ENCODE assay signal across 8 cellular contexts in the genomic region with DNA sequence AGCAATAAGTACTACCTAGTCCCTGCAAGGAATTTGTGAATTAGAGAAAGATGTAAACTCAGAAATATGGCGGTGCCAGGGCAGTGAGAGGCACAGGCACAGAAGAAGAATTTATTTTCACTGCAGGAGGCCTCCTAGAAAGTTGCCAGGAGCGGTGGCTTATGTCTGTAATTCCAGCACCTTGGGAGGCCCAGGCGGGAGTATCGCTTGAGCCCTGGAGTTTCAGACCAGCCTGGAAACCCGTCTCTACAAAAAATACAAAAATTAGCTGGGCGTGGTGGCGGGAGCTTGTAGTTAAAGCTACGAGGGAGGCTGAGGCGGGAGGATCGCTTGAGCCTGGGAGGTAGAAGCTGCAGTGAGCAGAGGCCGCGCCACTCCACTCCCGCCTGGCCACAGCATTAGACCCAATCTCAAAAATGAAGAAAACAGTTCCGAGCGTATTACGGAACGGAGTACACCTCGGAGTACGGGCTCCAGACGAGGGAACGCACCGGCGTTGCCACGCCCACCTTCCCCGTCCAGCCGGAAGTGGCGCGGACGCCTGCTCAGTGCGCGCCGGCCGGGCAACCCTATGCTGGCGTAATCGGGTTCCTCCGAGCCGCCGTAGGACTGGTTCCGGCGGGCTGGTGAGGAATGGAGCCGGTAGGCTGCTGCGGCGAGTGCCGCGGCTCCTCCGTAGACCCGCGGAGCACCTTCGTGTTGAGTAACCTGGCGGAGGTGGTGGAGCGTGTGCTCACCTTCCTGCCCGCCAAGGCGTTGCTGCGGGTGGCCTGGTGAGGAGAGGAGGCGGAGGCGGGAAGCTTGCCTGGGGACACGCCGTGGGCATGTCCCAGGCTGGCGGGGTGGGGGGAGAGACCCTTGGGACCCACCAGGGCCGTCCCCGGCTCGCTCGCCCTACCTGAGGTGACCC. TPM values are rescaled to one million over a fixed set of nuclear protein-coding genes. Genes with fewer than 3 reads are reported as not detected.
A peak's percentile ranks its signal among the peaks of the same experiment; 100 is the strongest.
DNase-seq lines count a peak whose midpoint lies in the region; ATAC-seq and TF ChIP-seq lines count a peak whose summit lies in the region.

Gene FBXO22 (plus strand): TSS at position 548 of the 910 bp plus-strand sequence. CDS start 86 bp downstream, at position 634.

- H3K36me3 Mint-ChIP-seq in CD4-positive, CD25-positive, alpha-beta regulatory T cell: peaks cover 3% of the 10 kb centered on the region
- peaks cover 34% of the 10 kb centered on the region for H3K36me3 Mint-ChIP-seq in activated CD8-positive, alpha-beta T cell treated with anti-CD3 and anti-CD28 coated beads, Interleukin-2, amount 10 ng/mL, durations not matched to agents 7 days and 5 days (ENCODE audit: low read depth)

- POLR2A ChIA-PET in activated CD8-positive, alpha-beta T cell treated with anti-CD3 and anti-CD28 coated beads, Interleukin-2, amount 10 ng/mL, durations not matched to agents 7 days and 5 days (lab: Charles Lee): interaction anchor here (0.5 to 1.4 kb wide), 9 partner anchors 13 to 1187 kb away, joined by 3 to 6 read pairs (median 3); partner anchors contain the start of gene UBE2Q2

- CTCF ChIA-PET in activated CD8-positive, alpha-beta T cell treated with anti-CD3 and anti-CD28 coated beads, Interleukin-2, amount 10 ng/mL, durations not matched to agents 7 days and 5 days (lab: Charles Lee): interaction anchor here (0.8 to 0.9 kb wide), 2 partner anchors 18 to 60 kb away, joined by 3 read pairs; partner anchors contain the start of gene UBE2Q2

- H3K4me1 Mint-ChIP-seq in CD4-positive, CD25-positive, alpha-beta regulatory T cell: peaks cover 20 to 50% (median 29%) of the 10 kb centered on the region in 4 donors
- H3K4me1 Mint-ChIP-seq in activated CD8-positive, alpha-beta T cell treated with anti-CD3 and anti-CD28 coated beads, Interleukin-2, amount 10 ng/mL, durations not matched to agents 7 days and 5 days (ENCODE audit: low read depth): peaks cover 45% of the 10 kb centered on the region

- H3K36me3 ChIP-seq in CD4-positive, CD25-positive, alpha-beta regulatory T cell (ENCODE audit: control insufficient read depth, insufficient read depth, low read length): peaks cover 11% of the 10 kb centered on the region
- H3K36me3 ChIP-seq in ectodermal cell (ENCODE audit: control insufficient read depth, insufficient read depth, low read length): peaks cover 6% of the 10 kb centered on the region
- H3K36me3 ChIP-seq in lower lobe of right lung: peaks cover 23% of the 10 kb centered on the region

- H3K9me3 Mint-ChIP-seq in CD4-positive, CD25-positive, alpha-beta regulatory T cell: no peaks in the 10 kb centered on the region
- no peaks in the 10 kb centered on the region for H3K9me3 Mint-ChIP-seq in activated CD8-positive, alpha-beta T cell treated with anti-CD3 and anti-CD28 coated beads, Interleukin-2, amount 10 ng/mL, durations not matched to agents 7 days and 5 days (ENCODE audit: insufficient read depth)

- DNase-seq in CD4-positive, CD25-positive, alpha-beta regulatory T cell: peak; percentile 78 to 95 (median 88)
- peak; percentile 96 for DNase-seq in NCI-H82 (lab: John Stamatoyannopoulos, UW)
- peak; percentile 93 for DNase-seq in activated CD8-positive, alpha-beta T cell treated with anti-CD3 and anti-CD28 coated beads, Interleukin-2, amount 10 ng/mL, durations not matched to agents 7 days and 5 days
- DNase-seq in lower lobe of right lung: peak; percentile 96
- peak; percentile 71 to 87 (median 75) for DNase-seq in stimulated activated CD4-positive, alpha-beta T cell treated with anti-CD3 and anti-CD28 coated beads, TNF-alpha, amount 100 ng/mL, for 1 hour (ENCODE audit: low read depth in 3 of 3, low spot score in 1 of 3)

- no peaks in the 10 kb centered on the region for H3K9me3 ChIP-seq in CD4-positive, CD25-positive, alpha-beta regulatory T cell (ENCODE audit: control insufficient read depth in 2 of 2, low read length in 2 of 2)
- H3K9me3 ChIP-seq in ectodermal cell (ENCODE audit: control insufficient read depth, low read length) (no peaks in the 10 kb centered on the region), lower lobe of right lung (no peaks in the 10 kb centered on the region)

- no peaks in the 10 kb centered on the region for H3K27me3 ChIP-seq in CD4-positive, CD25-positive, alpha-beta regulatory T cell (ENCODE audit: control insufficient read depth, insufficient read depth, low read length)
- H3K27me3 ChIP-seq in ectodermal cell (ENCODE audit: control insufficient read depth, insufficient read depth, low read length, poor library complexity, severe bottlenecking) (no peaks in the 10 kb centered on the region), lower lobe of right lung (ENCODE audit: low read depth) (no peaks in the 10 kb centered on the region)

- peak; percentile 97 to 98 for ATAC-seq in CD4-positive, CD25-positive, alpha-beta regulatory T cell (ENCODE audit: low read depth in 2 of 2)
- ATAC-seq in GM19397 (IDR thresholded peaks at IDR 0.05; ENCODE audit: unreplicated experiment): peak; percentile 94
- ATAC-seq in HG03565 (IDR thresholded peaks at IDR 0.05; ENCODE audit: unreplicated experiment): peak; percentile 89
- ATAC-seq in activated CD8-positive, alpha-beta T cell treated with anti-CD3 and anti-CD28 coated beads, Interleukin-2, amount 10 ng/mL, durations not matched to agents 7 days and 5 days: peak; percentile 94
- peak; percentile 100 for ATAC-seq in lower lobe of right lung

- H3K27ac ChIP-seq in CD4-positive, CD25-positive, alpha-beta regulatory T cell (ENCODE audit: insufficient read depth, low read length, poor library complexity, severe bottlenecking): peak within 1 kb of the TSS; percentile 73
- H3K27ac ChIP-seq in ectodermal cell (ENCODE audit: insufficient read depth, low read depth, low read length, poor library complexity, severe bottlenecking) (peak within 1 kb of the TSS; percentile 94), lower lobe of right lung (peak within 1 kb of the TSS; percentile 83)

- peak within 1 kb of the TSS; percentile 91 to 99 (median 95) for H3K27ac Mint-ChIP-seq in CD4-positive, CD25-positive, alpha-beta regulatory T cell
- peak within 1 kb of the TSS; percentile 98 for H3K27ac Mint-ChIP-seq in activated CD8-positive, alpha-beta T cell treated with anti-CD3 and anti-CD28 coated beads, Interleukin-2, amount 10 ng/mL, durations not matched to agents 7 days and 5 days

- TF ChIP-seq CTCF in lower lobe of right lung (IDR thresholded peaks at IDR 0.05): no peak

- intact Hi-C loops in lower lobe of right lung (cut with DNase I): no loop called here

- WGBS in ectodermal cell, 2 experiments: 3% methylated on average over 63 of the region's 63 CpGs

- H3K4me1 ChIP-seq in CD4-positive, CD25-positive, alpha-beta regulatory T cell (ENCODE audit: control insufficient read depth, insufficient read depth, low read length, poor library complexity, severe bottlenecking): peaks cover 20% of the 10 kb centered on the region
- H3K4me1 ChIP-seq in ectodermal cell (ENCODE audit: control insufficient read depth, insufficient read depth, low read length) (peaks cover 7% of the 10 kb centered on the region), lower lobe of right lung (peaks cover 21% of the 10 kb centered on the region)

- H3K4me3 Mint-ChIP-seq in CD4-positive, CD25-positive, alpha-beta regulatory T cell: peak within 1 kb of the TSS; percentile 94 to 99 (median 98)
- H3K4me3 Mint-ChIP-seq in activated CD8-positive, alpha-beta T cell treated with anti-CD3 and anti-CD28 coated beads, Interleukin-2, amount 10 ng/mL, durations not matched to agents 7 days and 5 days: peak within 1 kb of the TSS; percentile 99

- H3K27me3 Mint-ChIP-seq in CD4-positive, CD25-positive, alpha-beta regulatory T cell: peaks cover 4% of the 10 kb centered on the region
- H3K27me3 Mint-ChIP-seq in activated CD8-positive, alpha-beta T cell treated with anti-CD3 and anti-CD28 coated beads, Interleukin-2, amount 10 ng/mL, durations not matched to agents 7 days and 5 days (ENCODE audit: low read depth): no peaks in the 10 kb centered on the region

- peak within 1 kb of the TSS; percentile 85 for H3K4me3 ChIP-seq in CD4-positive, CD25-positive, alpha-beta regulatory T cell (ENCODE audit: low read depth, low read length)
- peak within 1 kb of the TSS; percentile 100 for H3K4me3 ChIP-seq in ectodermal cell (ENCODE audit: insufficient read depth, low read depth, low read length)
- H3K4me3 ChIP-seq in lower lobe of right lung: peak within 1 kb of the TSS; percentile 79

RNA-seq across cellular contexts. Expression of gene FBXO22, which starts in this region (rescaled TPM):
- 11.3 TPM for total RNA-seq in CD4-positive, CD25-positive, alpha-beta regulatory T cell
- 10 to 100 TPM; 19.5 to 27.3 (median 20.5) TPM for polyA plus RNA-seq in CD4-positive, CD25-positive, alpha-beta regulatory T cell
- total RNA-seq in activated CD8-positive, alpha-beta T cell treated with anti-CD3 and anti-CD28 coated beads, Interleukin-2, amount 10 ng/mL, durations not matched to agents 7 days and 5 days: 10 to 100 TPM; 41.4 to 43.4 TPM
- 51.3 TPM for polyA plus RNA-seq in ectodermal cell (2013, experiment 1 of 4)
- 48.1 TPM for polyA plus RNA-seq in ectodermal cell (2013, experiment 2 of 4)
- polyA plus RNA-seq in ectodermal cell (2013, experiment 3 of 4): 40.0 TPM
- polyA plus RNA-seq in ectodermal cell (2013, experiment 4 of 4): 45.1 TPM
- 20.4 TPM for total RNA-seq in lower lobe of right lung

Comparison
In these comparisons a context has a peak if more than half of its experiments do, and no peak if none do; other contexts are left out.
1. Peak in every context shown above with its lines: DNase-seq, ATAC-seq, H3K4me3 ChIP-seq and H3K27ac ChIP-seq.